23 cellular contexts compared by ENCODE assay signal in genomic region chr4:171924761-171925376, GRCh38.
"Had no signal": no experiment of that assay in that cellular context is flagged by ENCODE, and none has a peak within 500 bp of the region (broad histone marks: within the 10 kb centered on the region; RNA-seq: fewer than 3 reads in every experiment).

No MANE protein-coding gene starts in this region.

- H3K4me1 ChIP-seq: body of pancreas, esophagus squamous epithelium, right atrium auricular region, transverse colon, vagina had no signal

- DNase-seq: activated CD4-positive, alpha-beta T cell treated with anti-CD3 and anti-CD28 coated beads for 1 hour; activated CD4-positive, alpha-beta T cell treated with anti-CD3 and anti-CD28 coated beads, Interleukin-2, amount 50 U/mL, for 4 hours; activated naive CD4-positive, alpha-beta T cell treated with anti-CD3 and anti-CD28 coated beads, Interleukin-2, amount 50 U/mL, for 16 hours; activated T-cell treated with anti-CD3 and anti-CD28 coated beads, Interleukin-2, amount 50 U/mL, for 24 hours; body of pancreas; central memory CD4-positive, alpha-beta T cell; esophagus squamous epithelium; foreskin fibroblast; hippocampal formation; mammary epithelial cell; mucosa of descending colon; naive thymus-derived CD8-positive, alpha-beta T cell; stimulated activated CD4-positive, alpha-beta T cell treated with anti-CD3 and anti-CD28 coated beads, Interleukin-15, amount 100 ng/mL, for 24 hours; stimulated activated CD4-positive, alpha-beta T cell treated with anti-CD3 and anti-CD28 coated beads, Interleukin-4, amount 100 ng/mL, for 4 hours; stimulated activated CD8-positive, alpha-beta memory T cell treated with anti-CD3 and anti-CD28 coated beads, Interleukin-4, amount 100 ng/mL, for 48 hours; stimulated activated naive CD4-positive, alpha-beta T cell treated with Interleukin-2 at 50 U/mL for 16 hours; substantia nigra; transverse colon had no signal

- H3K36me3 ChIP-seq: esophagus squamous epithelium, right atrium auricular region, transverse colon, vagina had no signal

- ATAC-seq: body of pancreas; left lobe of liver; mucosa of descending colon; naive thymus-derived CD8-positive, alpha-beta T cell had no signal

- H3K27me3 ChIP-seq: body of pancreas, esophagus squamous epithelium, right atrium auricular region, transverse colon, vagina had no signal

- H3K27ac ChIP-seq: body of pancreas, coronary artery, esophagus squamous epithelium, right atrium auricular region, skin epidermis, transverse colon, vagina had no signal

- H3K9me3 ChIP-seq: body of pancreas, esophagus squamous epithelium, mucosa of descending colon, right atrium auricular region, transverse colon, vagina had no signal

- H3K4me3 ChIP-seq: body of pancreas, coronary artery, esophagus squamous epithelium, mucosa of descending colon, right atrium auricular region, skin epidermis, transverse colon, vagina had no signal
